16 cellular contexts compared by ENCODE assay signal in genomic region chr12:113684053-113684907, GRCh38.
DNase-seq lines count a peak whose midpoint lies in the region; ATAC-seq, FAIRE-seq and TF ChIP-seq lines count a peak whose summit lies in the region.
"Had no signal": no experiment of that assay in that cellular context is flagged by ENCODE, and none has a peak within 500 bp of the region (broad histone marks: within the 10 kb centered on the region; RNA-seq: fewer than 3 reads in every experiment).

No MANE protein-coding gene starts in this region.

- no peaks in the 10 kb centered on the region for H3K4me1 ChIP-seq in A549
- H3K4me1 ChIP-seq: gastrocnemius medialis, parathyroid adenoma had no signal

- no peak for TF ChIP-seq RAD21 in A549 (conservative IDR thresholded peaks at IDR 0.05 in 1 of 2, IDR thresholded peaks at IDR 0.05 in 1 of 2)

- TF ChIP-seq POLR2A in A549 (IDR thresholded peaks at IDR 0.05; ENCODE audit: low read length) = no peak
- no peak for TF ChIP-seq POLR2A in H54 (IDR thresholded peaks at IDR 0.05; ENCODE audit: low read depth, low read length)

- in situ Hi-C loops in brain microvascular endothelial cell (cut with HindIII; ENCODE audit: low pct_ligation_motif_present, low sequenced_read_pairs) = no loop called here

- TF ChIP-seq CTCF in A549 (IDR thresholded peaks at IDR 0.05) (no peak), brain microvascular endothelial cell (IDR thresholded peaks at IDR 0.05; ENCODE audit: low read depth, low read length, missing control alignments) (no peak)

- H3K36me3 ChIP-seq in brain microvascular endothelial cell (replicated peaks) = no peaks in the 10 kb centered on the region
- H3K36me3 ChIP-seq: gastrocnemius medialis had no signal

- no peaks in the 10 kb centered on the region for H3K9me3 ChIP-seq in A549
- H3K9me3 ChIP-seq: gastrocnemius medialis had no signal

- TF ChIP-seq EP300 in A549 (IDR thresholded peaks at IDR 0.05) = no peak

- DNase-seq in A549 (ENCODE audit: low read depth in 1 of 2, low spot score in 1 of 2) (no peak), H54 (ENCODE audit: insufficient read length, low spot score) (peak; percentile 63), NCI-H524 (lab: John Stamatoyannopoulos, UW) (peak; percentile 89 to 95), brain microvascular endothelial cell (peak; percentile 28), NCI-H2081 treated with DMSO at 0.1 percent for 48 hours (lab: John Stamatoyannopoulos, UW) (no peak)
- DNase-seq in activated CD4-positive, alpha-beta T cell treated with anti-CD3 and anti-CD28 coated beads for 1 hour = no peak
- no peak for DNase-seq in activated T-cell treated with anti-CD3 and anti-CD28 coated beads, Interleukin-2, amount 50 U/mL, for 24 hours
- DNase-seq: activated CD4-positive, CD25-positive, alpha-beta regulatory T cell; activated CD8-positive, alpha-beta memory T cell treated with anti-CD3 and anti-CD28 coated beads, Interleukin-2, amount 50 U/mL, for 4 hours; DMS153; effector memory CD8-positive, alpha-beta T cell; gastrocnemius medialis; SW 1271 had no signal

- H3K4me2 ChIP-seq in A549 = 0 out of 3 replicates have a peak overlapping the region, but pooled peaks have one; percentile 12

- no peaks in the 10 kb centered on the region for H3K4me1 Mint-ChIP-seq in activated T-cell treated with anti-CD3 and anti-CD28 coated beads, Interleukin-2, amount 50 U/mL, for 24 hours (ENCODE audit: low read depth)

- H3K4me3 Mint-ChIP-seq in activated T-cell treated with anti-CD3 and anti-CD28 coated beads, Interleukin-2, amount 50 U/mL, for 24 hours = no peak overlapping the region
- H3K4me3 Mint-ChIP-seq: effector memory CD8-positive, alpha-beta T cell had no signal

- no peak for FAIRE-seq in A549 (lab: Jason Lieb, UNC)
- FAIRE-seq in H54 (lab: Jason Lieb, UNC) = no peak

- H3K27me3 Mint-ChIP-seq in activated T-cell treated with anti-CD3 and anti-CD28 coated beads, Interleukin-2, amount 50 U/mL, for 24 hours = peaks cover 8% of the 10 kb centered on the region

- CTCF ChIA-PET in A549 (lab: Yijun Ruan, JAX) = interaction anchor here (0.5 to 0.7 kb wide), 2 partner anchors 223 to 530 kb away, joined by 3 read pairs; no protein-coding TSS in a partner anchor

- H3K27ac ChIP-seq in A549 (no peak overlapping the region), brain microvascular endothelial cell (no peak overlapping the region)
- H3K27ac ChIP-seq: gastrocnemius medialis, parathyroid adenoma had no signal

- ATAC-seq in A549 = peak in 1 of 2 experiments; percentile 17; a peak in 2 of 6 replicates
- no peak for ATAC-seq in HG02588 (IDR thresholded peaks at IDR 0.05; ENCODE audit: unreplicated experiment)
- ATAC-seq: activated naive CD4-positive, alpha-beta T cell treated with anti-CD3 and anti-CD28 coated beads, Interleukin-2, amount 50 U/mL, for 72 hours; effector memory CD8-positive, alpha-beta T cell; gastrocnemius medialis had no signal

- no peak overlapping the region for H3K27ac Mint-ChIP-seq in activated T-cell treated with anti-CD3 and anti-CD28 coated beads, Interleukin-2, amount 50 U/mL, for 24 hours
- H3K27ac Mint-ChIP-seq: activated naive CD4-positive, alpha-beta T cell treated with anti-CD3 and anti-CD28 coated beads, Interleukin-2, amount 50 U/mL, for 72 hours; effector memory CD8-positive, alpha-beta T cell had no signal

- no peaks in the 10 kb centered on the region for H3K27me3 ChIP-seq in brain microvascular endothelial cell (replicated peaks)

- no peaks in the 10 kb centered on the region for H3K9me3 Mint-ChIP-seq in activated T-cell treated with anti-CD3 and anti-CD28 coated beads, Interleukin-2, amount 50 U/mL, for 24 hours
- H3K9me3 Mint-ChIP-seq: effector memory CD8-positive, alpha-beta T cell had no signal

- 29% methylated on average over 6 of the region's 13 CpGs for WGBS in A549 (ENCODE audit: missing lambda C conversion rate)

- H3K4me3 ChIP-seq in A549 (no peak overlapping the region), brain microvascular endothelial cell (ENCODE audit: low read depth, low read length) (no peak overlapping the region)
- H3K4me3 ChIP-seq: gastrocnemius medialis had no signal

- POLR2A ChIA-PET in A549 (lab: Yijun Ruan, JAX) = no interaction called here

- H3K36me3 Mint-ChIP-seq in activated T-cell treated with anti-CD3 and anti-CD28 coated beads, Interleukin-2, amount 50 U/mL, for 24 hours (ENCODE audit: low read depth) = no peaks in the 10 kb centered on the region
- H3K36me3 Mint-ChIP-seq: activated naive CD4-positive, alpha-beta T cell treated with anti-CD3 and anti-CD28 coated beads, Interleukin-2, amount 50 U/mL, for 72 hours had no signal

TF ChIP-seq in A549, 52 proteins besides CTCF, POLR2A, EP300 and RAD21:
- TF ChIP-seq SREBF2 (IDR thresholded peaks at IDR 0.05) (no peak), CBX8 (IDR thresholded peaks at IDR 0.05) (no peak), BCL3 (IDR thresholded peaks at IDR 0.05) (no peak), HEYL (CRISPR knock-in tag; IDR thresholded peaks at IDR 0.05) (no peak), ELK1 (IDR thresholded peaks at IDR 0.05; ENCODE audit: low read depth, low read length) (no peak), REST (IDR thresholded peaks at IDR 0.05) (no peak)
TF ChIP-seq in A549: peak in this region for 0.

Comparison
In these comparisons a context has a peak if more than half of its experiments do, and no peak if none do; other contexts are left out.
1. DNase-seq: peak in H54 (single experiment), NCI-H524 (2 of 2) and brain microvascular endothelial cell (single experiment); none in A549 (0 of 2), activated CD4-positive, alpha-beta T cell treated with anti-CD3 and anti-CD28 coated beads for 1 hour (single experiment), NCI-H2081 treated with DMSO at 0.1 percent for 48 hours (single experiment) and activated T-cell treated with anti-CD3 and anti-CD28 coated beads, Interleukin-2, amount 50 U/mL, for 24 hours (single experiment).